Comparison of ENCODE assay signal across 22 cellular contexts in the genomic region with DNA sequence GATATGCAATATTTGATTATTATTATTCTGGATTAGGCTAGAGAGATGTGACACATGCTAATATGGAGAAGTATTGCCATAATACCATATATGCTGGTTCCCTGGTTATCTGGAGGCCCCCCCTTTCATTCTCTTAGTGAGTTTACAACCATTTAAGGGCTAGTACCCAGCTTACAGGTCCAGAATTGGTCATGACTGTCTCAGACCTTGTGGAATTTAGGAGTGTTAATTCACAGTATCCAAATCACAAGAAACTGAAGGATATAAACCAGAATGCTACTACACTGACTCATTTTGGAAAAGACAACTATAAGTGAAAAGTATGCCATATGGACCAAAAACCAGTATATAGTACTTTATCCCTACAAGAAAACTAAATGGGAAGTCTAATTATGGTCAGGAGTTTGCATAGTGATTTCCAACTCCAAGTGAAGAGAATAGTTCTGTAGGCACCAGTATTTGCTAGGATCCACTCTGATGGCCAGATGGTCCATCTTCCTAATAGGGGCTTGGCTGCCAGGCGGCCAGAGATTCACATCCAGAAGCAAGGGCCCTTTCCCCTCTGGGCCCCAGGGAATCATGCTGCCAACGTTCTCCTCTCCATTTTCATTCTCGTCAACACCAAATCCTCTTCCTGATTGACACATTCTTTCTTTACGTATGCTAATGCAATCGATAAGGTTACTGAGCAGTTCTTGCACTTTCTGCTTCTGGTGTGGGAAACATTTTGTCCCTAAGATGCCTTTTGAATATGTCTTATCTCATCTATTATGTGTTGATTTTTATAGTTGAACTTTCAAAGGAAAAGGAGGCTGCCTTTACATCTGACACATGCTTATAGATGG.
DNase-seq lines count a peak whose midpoint lies in the region; TF ChIP-seq lines count a peak whose summit lies in the region.
"Had no signal": no experiment of that assay in that cellular context is flagged by ENCODE, and none has a peak within 500 bp of the region (broad histone marks: within the 10 kb centered on the region; RNA-seq: fewer than 3 reads in every experiment).

No MANE protein-coding gene starts in this region.

- peak overlapping the region; percentile 67 for H3K27ac Mint-ChIP-seq in chondrocyte (ENCODE audit: unreplicated experiment)
- H3K27ac Mint-ChIP-seq in immature natural killer cell, result no peak overlapping the region
- H3K27ac Mint-ChIP-seq in activated T-helper 1 cell treated with anti-CD3 and anti-CD28 coated beads, Interleukin-12 subunit alpha, Interleukin-12 subunit beta, Interleukin-2, Interleukin-4 antibody, amounts not matched to agents 30 ng/mL and 10 ng/mL and 1 ng/mL, durations not matched to agents 14 hours and 24 hours and 36 hours, result no peak overlapping the region
- H3K27ac Mint-ChIP-seq: activated naive CD4-positive, alpha-beta T cell treated with anti-CD3 and anti-CD28 coated beads for 36 hours; activated T-cell treated with anti-CD3 and anti-CD28 coated beads, Interleukin-2, amount 50 U/mL, for 24 hours had no signal

- no peaks in the 10 kb centered on the region for H3K36me3 ChIP-seq in HAP-1 (replicated peaks)
- H3K36me3 ChIP-seq: uterus had no signal

- in situ Hi-C loops in HAP-1 (cut with MboI; ENCODE audit: low sequenced_read_pairs), result no loop called here

- no peak overlapping the region for H3K4me3 Mint-ChIP-seq in chondrocyte (ENCODE audit: unreplicated experiment)
- no peak overlapping the region for H3K4me3 Mint-ChIP-seq in immature natural killer cell
- H3K4me3 Mint-ChIP-seq in activated T-helper 1 cell treated with anti-CD3 and anti-CD28 coated beads, Interleukin-12 subunit alpha, Interleukin-12 subunit beta, Interleukin-2, Interleukin-4 antibody, amounts not matched to agents 30 ng/mL and 10 ng/mL and 1 ng/mL, durations not matched to agents 14 hours and 24 hours and 36 hours, result no peak overlapping the region
- H3K4me3 Mint-ChIP-seq: activated naive CD4-positive, alpha-beta T cell treated with anti-CD3 and anti-CD28 coated beads for 36 hours; activated T-cell treated with anti-CD3 and anti-CD28 coated beads, Interleukin-2, amount 50 U/mL, for 24 hours had no signal

- no peaks in the 10 kb centered on the region for H3K9me3 ChIP-seq in HAP-1
- H3K9me3 ChIP-seq: right lobe of liver, uterus had no signal

- DNase-seq in AG08395 (ENCODE audit: low spot score) (peak; percentile 48), HAP-1 (ENCODE audit: low spot score in 2 of 2) (peak; percentile 74 to 97), chondrocyte (ENCODE audit: low spot score) (no peak), iPS-NIHi11 (ENCODE audit: low spot score) (peak; percentile 44), immature natural killer cell (no peak), HuH-7.5 (ENCODE audit: low spot score) (no peak), superior temporal gyrus (ENCODE audit: extremely low spot score) (no peak)
- no peak for DNase-seq in activated T-helper 1 cell treated with anti-CD3 and anti-CD28 coated beads, Interleukin-12 subunit alpha, Interleukin-12 subunit beta, Interleukin-2, Interleukin-4 antibody, amounts not matched to agents 30 ng/mL and 10 ng/mL and 1 ng/mL, durations not matched to agents 14 hours and 24 hours and 36 hours (ENCODE audit: low spot score)
- DNase-seq: activated naive CD4-positive, alpha-beta T cell treated with anti-CD3 and anti-CD28 coated beads for 36 hours; activated T-cell treated with anti-CD3 and anti-CD28 coated beads, Interleukin-2, amount 50 U/mL, for 24 hours; cerebellar nuclear complex; GDM1; head of caudate nucleus; Kasumi-1; NCI-H1092; NCI-H2029; right lobe of liver; RPMI8226; stimulated activated CD4-positive, alpha-beta T cell treated with anti-CD3 and anti-CD28 coated beads, Interleukin-15, amount 100 ng/mL, for 24 hours; T-helper 9 cell; uterus had no signal

- H3K4me3 ChIP-seq in HAP-1, result no peak overlapping the region
- H3K4me3 ChIP-seq: lung, right lobe of liver, uterus had no signal

- H3K27me3 Mint-ChIP-seq in chondrocyte (ENCODE audit: low read depth) (no peaks in the 10 kb centered on the region), immature natural killer cell (ENCODE audit: low read depth in 3 of 3) (peaks cover 0 to 5% (median 2%) of the 10 kb centered on the region in 3 donors)
- H3K27me3 Mint-ChIP-seq in activated T-helper 1 cell treated with anti-CD3 and anti-CD28 coated beads, Interleukin-12 subunit alpha, Interleukin-12 subunit beta, Interleukin-2, Interleukin-4 antibody, amounts not matched to agents 30 ng/mL and 10 ng/mL and 1 ng/mL, durations not matched to agents 14 hours and 24 hours and 36 hours (ENCODE audit: insufficient read depth), result peaks cover 4% of the 10 kb centered on the region

- no peaks in the 10 kb centered on the region for H3K36me3 Mint-ChIP-seq in chondrocyte (ENCODE audit: low read depth)
- no peaks in the 10 kb centered on the region for H3K36me3 Mint-ChIP-seq in immature natural killer cell
- no peaks in the 10 kb centered on the region for H3K36me3 Mint-ChIP-seq in activated T-helper 1 cell treated with anti-CD3 and anti-CD28 coated beads, Interleukin-12 subunit alpha, Interleukin-12 subunit beta, Interleukin-2, Interleukin-4 antibody, amounts not matched to agents 30 ng/mL and 10 ng/mL and 1 ng/mL, durations not matched to agents 14 hours and 24 hours and 36 hours (ENCODE audit: low read depth)

- H3K27me3 ChIP-seq in HAP-1 (ENCODE audit: low read depth), result no peaks in the 10 kb centered on the region
- H3K27me3 ChIP-seq: right lobe of liver, uterus had no signal

- no peak for TF ChIP-seq CTCF in chondrocyte (IDR thresholded peaks at IDR 0.05)

- H3K4me1 ChIP-seq in HAP-1, result peaks cover 35% of the 10 kb centered on the region
- H3K4me1 ChIP-seq: uterus had no signal

- H3K9me3 Mint-ChIP-seq in chondrocyte (ENCODE audit: low read depth) (no peaks in the 10 kb centered on the region), immature natural killer cell (no peaks in the 10 kb centered on the region)
- no peaks in the 10 kb centered on the region for H3K9me3 Mint-ChIP-seq in activated T-helper 1 cell treated with anti-CD3 and anti-CD28 coated beads, Interleukin-12 subunit alpha, Interleukin-12 subunit beta, Interleukin-2, Interleukin-4 antibody, amounts not matched to agents 30 ng/mL and 10 ng/mL and 1 ng/mL, durations not matched to agents 14 hours and 24 hours and 36 hours
- H3K9me3 Mint-ChIP-seq: activated naive CD4-positive, alpha-beta T cell treated with anti-CD3 and anti-CD28 coated beads for 36 hours; activated T-cell treated with anti-CD3 and anti-CD28 coated beads, Interleukin-2, amount 50 U/mL, for 24 hours had no signal

- intact Hi-C loops in activated T-helper 1 cell treated with anti-CD3 and anti-CD28 coated beads, Interleukin-12 subunit alpha, Interleukin-12 subunit beta, Interleukin-2, Interleukin-4 antibody, amounts not matched to agents 30 ng/mL and 10 ng/mL and 1 ng/mL, durations not matched to agents 14 hours and 24 hours and 36 hours (cut with micrococcal nuclease), result no loop called here

- H3K4me1 Mint-ChIP-seq in chondrocyte (ENCODE audit: low read depth) (peaks cover 60% of the 10 kb centered on the region), immature natural killer cell (peaks cover 0 to 5% of the 10 kb centered on the region in 2 donors)
- peaks cover 5% of the 10 kb centered on the region for H3K4me1 Mint-ChIP-seq in activated T-helper 1 cell treated with anti-CD3 and anti-CD28 coated beads, Interleukin-12 subunit alpha, Interleukin-12 subunit beta, Interleukin-2, Interleukin-4 antibody, amounts not matched to agents 30 ng/mL and 10 ng/mL and 1 ng/mL, durations not matched to agents 14 hours and 24 hours and 36 hours (ENCODE audit: low read depth)

Comparison
In these comparisons a context has a peak if more than half of its experiments do, and no peak if none do; other contexts are left out.
1. DNase-seq: peak in AG08395 (single experiment), HAP-1 (2 of 2) and iPS-NIHi11 (single experiment); none in chondrocyte (single experiment), immature natural killer cell (0 of 3), HuH-7.5 (single experiment), activated T-helper 1 cell treated with anti-CD3 and anti-CD28 coated beads, Interleukin-12 subunit alpha, Interleukin-12 subunit beta, Interleukin-2, Interleukin-4 antibody, amounts not matched to agents 30 ng/mL and 10 ng/mL and 1 ng/mL, durations not matched to agents 14 hours and 24 hours and 36 hours (single experiment) and superior temporal gyrus (single experiment).